14 cellular contexts compared by ENCODE assay signal in the genomic region with DNA sequence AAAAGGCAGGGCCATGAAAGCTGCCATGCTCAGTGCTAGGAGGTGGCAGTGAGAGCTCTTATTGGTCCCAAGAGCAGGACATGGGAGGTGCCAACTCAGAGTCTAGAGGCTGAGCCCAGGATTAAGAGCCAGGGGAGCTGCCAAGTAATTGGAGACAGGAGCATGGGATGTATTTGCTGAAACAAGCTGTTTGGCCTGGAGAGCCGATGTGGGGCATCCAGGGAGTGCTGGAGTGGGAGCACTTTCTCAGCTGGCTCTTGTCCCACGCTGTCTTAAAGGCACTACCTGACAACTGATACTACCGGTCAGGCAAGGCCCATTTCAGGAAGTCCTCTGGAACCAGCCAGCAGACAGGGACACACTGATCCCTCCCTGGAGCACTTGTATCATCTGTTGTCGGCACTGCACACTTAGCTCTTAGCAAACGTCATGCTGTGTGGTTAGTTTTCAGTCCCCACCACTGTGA. TPM values are rescaled to one million over a fixed set of nuclear protein-coding genes. Genes with fewer than 3 reads are reported as not detected.
DNase-seq lines count a peak whose midpoint lies in the region; ATAC-seq, FAIRE-seq and TF ChIP-seq lines count a peak whose summit lies in the region.
"Had no signal": no experiment of that assay in that cellular context is flagged by ENCODE, and none has a peak within 500 bp of the region (broad histone marks: within the 10 kb centered on the region; RNA-seq: fewer than 3 reads in every experiment).

No MANE protein-coding gene starts in this region.

- no peaks in the 10 kb centered on the region for H3K9me3 ChIP-seq in left ventricle myocardium inferior (replicated peaks)
- H3K9me3 ChIP-seq in skeletal muscle tissue (ENCODE audit: control insufficient read depth in 3 of 3, low read length in 3 of 3): no peaks in the 10 kb centered on the region
- H3K9me3 ChIP-seq: thoracic aorta had no signal

- H3K36me3 Mint-ChIP-seq in HFFc6 (ENCODE audit: low read depth): no peaks in the 10 kb centered on the region

- peak overlapping the region; percentile 83 for H3K27ac Mint-ChIP-seq in HFFc6

- no peak for FAIRE-seq in GM12892 (lab: Jason Lieb, UNC)
- FAIRE-seq: HepG2 had no signal

- no peaks in the 10 kb centered on the region for H3K27me3 ChIP-seq in left ventricle myocardium inferior (ENCODE audit: low read depth)
- H3K27me3 ChIP-seq in skeletal muscle tissue (ENCODE audit: control insufficient read depth in 3 of 3, insufficient read depth in 3 of 3, low read length in 3 of 3): no peaks in the 10 kb centered on the region

- H3K4me3 ChIP-seq in left ventricle myocardium inferior (no peak overlapping the region), skeletal muscle tissue (ENCODE audit: low read length in 3 of 3) (no peak overlapping the region)
- H3K4me3 ChIP-seq: thoracic aorta had no signal

- no peaks in the 10 kb centered on the region for H3K9me3 Mint-ChIP-seq in HFFc6

- H3K36me3 ChIP-seq in left ventricle myocardium inferior (no peaks in the 10 kb centered on the region), skeletal muscle tissue (ENCODE audit: control insufficient read depth in 3 of 3, insufficient read depth in 3 of 3, low read length in 3 of 3) (no peaks in the 10 kb centered on the region)
- H3K36me3 ChIP-seq: thoracic aorta had no signal

- H3K9ac ChIP-seq in skeletal muscle tissue (ENCODE audit: low read depth in 1 of 3, low read length in 3 of 3): peak overlapping the region in 1 of 3 donors; percentile 2

- no peak for ATAC-seq in HG03175 (IDR thresholded peaks at IDR 0.05; ENCODE audit: unreplicated experiment)
- ATAC-seq in HG03571 (IDR thresholded peaks at IDR 0.05; ENCODE audit: unreplicated experiment): no peak

- H3K4me1 ChIP-seq in left ventricle myocardium inferior (peaks cover 19% of the 10 kb centered on the region), skeletal muscle tissue (ENCODE audit: control insufficient read depth in 3 of 3, insufficient read depth in 3 of 3, low read length in 3 of 3) (peaks cover 20 to 37% (median 27%) of the 10 kb centered on the region in 3 donors)

- H3K4me1 Mint-ChIP-seq in HFFc6 (ENCODE audit: low read depth): peaks cover 81% of the 10 kb centered on the region

- intact Hi-C loops in left ventricle myocardium inferior (cut with micrococcal nuclease): no loop called here

- TF ChIP-seq CTCF in HFFc6 (IDR thresholded peaks at IDR 0.05): no peak
- no peak for TF ChIP-seq CTCF in left ventricle myocardium inferior (IDR thresholded peaks at IDR 0.05; ENCODE audit: borderline replicate concordance)

- no peak for TF ChIP-seq POLR2A in GM12892 (IDR thresholded peaks at IDR 0.05; ENCODE audit: low read depth, low read length)

- no peaks in the 10 kb centered on the region for H3K27me3 Mint-ChIP-seq in HFFc6 (ENCODE audit: insufficient read depth)

- H3K27ac ChIP-seq in left ventricle myocardium inferior (replicated peaks): peak overlapping the region; percentile 55
- peak overlapping the region; percentile 73 for H3K27ac ChIP-seq in skeletal muscle tissue (ENCODE audit: low read depth, low read length)
- H3K27ac ChIP-seq: thoracic aorta had no signal

- H3K4me3 Mint-ChIP-seq in HFFc6: no peak overlapping the region

- DNase-seq in HFFc6 (peak; percentile 43), NCI-H510A (lab: John Stamatoyannopoulos, UW) (peak; percentile 96), left ventricle myocardium inferior (peak; percentile 26), GM12892 (ENCODE audit: insufficient read length) (no peak)
- DNase-seq: NCI-H748 treated with DMSO at 0.1 percent for 48 hours; stimulated activated CD4-positive, alpha-beta T cell treated with anti-CD3 and anti-CD28 coated beads, Interleukin-4, amount 100 ng/mL, for 1 hour; SW 1271 had no signal

RNA-seq across cellular contexts. Expression of a gene that starts 19.3 kb away (rescaled TPM):
- total RNA-seq in HFFc6 (2021; fragmentation: NEBNext Ultra II Directional; extraction: Animal tissue kit (Norgen Biotek cat#: 25700)): under 1 TPM; 0.07 to 0.81 (median 0.45) TPM
- not detected for total RNA-seq in left ventricle myocardium inferior
- 1.6 TPM for total RNA-seq in skeletal muscle tissue
- polyA plus RNA-seq in GM12892 (2012; ENCODE audit: missing spikeins): 0.17 TPM
- total RNA-seq: activated CD8-positive, alpha-beta memory T cell treated with anti-CD3 and anti-CD28 coated beads for 36 hours; endothelial cell of umbilical vein; HepG2 had no signal
- polyA plus RNA-seq: HepG2 had no signal
